Comparison of ENCODE assay signal across 29 cellular contexts in the genomic region with DNA sequence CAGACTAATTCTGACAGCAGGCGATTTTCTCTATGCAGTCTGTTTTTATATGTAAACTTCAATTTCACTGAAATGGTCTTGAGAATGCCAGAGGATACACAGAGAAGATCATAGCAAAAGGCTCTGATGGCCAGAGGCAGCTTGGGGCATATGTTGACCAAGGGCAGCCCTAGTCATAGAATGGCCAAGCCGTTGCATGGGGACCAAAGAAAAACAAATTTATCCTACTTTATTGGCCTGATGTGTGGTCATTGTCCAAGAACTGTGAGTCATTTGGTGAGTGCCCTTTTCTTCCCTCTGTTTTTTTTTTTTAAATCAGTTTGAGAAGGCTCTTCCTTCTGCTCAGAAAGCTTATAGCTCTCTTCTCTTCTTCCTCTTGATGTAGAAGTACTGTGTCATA. TPM values are rescaled to one million over a fixed set of nuclear protein-coding genes. Genes with fewer than 3 reads are reported as not detected.
DNase-seq lines count a peak whose midpoint lies in the region; ATAC-seq and TF ChIP-seq lines count a peak whose summit lies in the region.
"Had no signal": no experiment of that assay in that cellular context is flagged by ENCODE, and none has a peak within 500 bp of the region (broad histone marks: within the 10 kb centered on the region; RNA-seq: fewer than 3 reads in every experiment).

No MANE protein-coding gene starts in this region.

- no peaks in the 10 kb centered on the region for H3K36me3 ChIP-seq in colonic mucosa
- H3K36me3 ChIP-seq: heart left ventricle, lower lobe of right lung, prostate gland, sigmoid colon, transverse colon had no signal

- no peak overlapping the region for H3K27ac ChIP-seq in colonic mucosa
- H3K27ac ChIP-seq: heart left ventricle, lower lobe of right lung, prostate gland, sigmoid colon, transverse colon had no signal

- H3K9ac ChIP-seq in colonic mucosa (ENCODE audit: low read depth in 2 of 2, low read length in 2 of 2), result no peak overlapping the region

- H3K4me3 ChIP-seq in fibroblast of pulmonary artery (replicated peaks; ENCODE audit: low read depth, low read length) (no peak overlapping the region), skeletal muscle cell (ENCODE audit: low read depth, low read length) (no peak overlapping the region), colonic mucosa (no peak overlapping the region)
- H3K4me3 ChIP-seq: heart left ventricle, lower lobe of right lung, prostate gland, sigmoid colon, transverse colon had no signal

- no peaks in the 10 kb centered on the region for H3K27me3 ChIP-seq in colonic mucosa
- H3K27me3 ChIP-seq: heart left ventricle, sigmoid colon, transverse colon had no signal

- DNase-seq in EL (peak; percentile 48), RKO (ENCODE audit: low spot score) (peak; percentile 11), fibroblast of pulmonary artery (ENCODE audit: low read depth) (peak; percentile 42), skeletal muscle cell (ENCODE audit: low read depth) (peak; percentile 8), colonic mucosa (no peak), NCI-H1092 (lab: John Stamatoyannopoulos, UW) (no peak), NCI-H1417 (lab: John Stamatoyannopoulos, UW) (no peak)
- DNase-seq: activated CD4-positive, alpha-beta T cell treated with anti-CD3 and anti-CD28 coated beads, Interleukin-2, amount 50 U/mL, for 4 hours; activated naive CD4-positive, alpha-beta T cell treated with Interleukin-2 at 50 U/mL for 16 hours; C1 segment of cervical spinal cord; COR-L47; heart left ventricle; kidney; lower lobe of right lung; naive thymus-derived CD8-positive, alpha-beta T cell; NCI-H1105 treated with DMSO at 0.1 percent for 48 hours; NCI-H2081; NCI-H2227 treated with DMSO at 0.1 percent for 48 hours; NCI-H526; NK-92 treated with Interleukin-12 subunit alpha and Interleukin-12 subunit beta, amount 100 ng/mL, for 24 hours; Right ventricle myocardium superior; sigmoid colon; stimulated activated CD4-positive, alpha-beta T cell treated with anti-CD3 and anti-CD28 coated beads, Interleukin-4, amount 100 ng/mL, for 4 hours; T-helper 17 cell; transverse colon had no signal

- no peaks in the 10 kb centered on the region for H3K9me3 ChIP-seq in colonic mucosa
- H3K9me3 ChIP-seq: heart left ventricle, lower lobe of right lung, prostate gland, sigmoid colon, transverse colon had no signal

- H3K4me1 ChIP-seq in colonic mucosa, result no peaks in the 10 kb centered on the region
- H3K4me1 ChIP-seq: lower lobe of right lung, prostate gland, sigmoid colon, transverse colon had no signal

- no peak for ATAC-seq in GM21526 (IDR thresholded peaks at IDR 0.05; ENCODE audit: low FRiP score, unreplicated experiment)
- ATAC-seq: activated CD4-positive, CD25-positive, alpha-beta regulatory T cell treated with anti-CD3 and anti-CD28 coated beads, Interleukin-2, amount 50 U/mL, for 24 hours; heart left ventricle; lower lobe of right lung; naive thymus-derived CD8-positive, alpha-beta T cell; T-helper 17 cell had no signal

- TF ChIP-seq CTCF in fibroblast of pulmonary artery (IDR thresholded peaks at IDR 0.05; ENCODE audit: low read length, missing control alignments) (no peak), colonic mucosa (IDR thresholded peaks at IDR 0.05) (no peak)

- intact Hi-C loops in colonic mucosa (cut with DNase I), result no loop called here

RNA-seq across cellular contexts. Expression of gene HDGFL1, which starts 5.8 kb away (rescaled TPM):
- not detected for total RNA-seq in colonic mucosa
- total RNA-seq: heart left ventricle; kidney; lower lobe of right lung; naive thymus-derived CD8-positive, alpha-beta T cell; Right ventricle myocardium superior; sigmoid colon; subcutaneous adipose tissue; T-helper 17 cell; transverse colon had no signal

Comparison
In these comparisons a context has a peak if more than half of its experiments do, and no peak if none do; other contexts are left out.
1. DNase-seq: peak in EL (single experiment), RKO (single experiment), fibroblast of pulmonary artery (single experiment) and skeletal muscle cell (single experiment); none in colonic mucosa (single experiment), NCI-H1092 (single experiment) and NCI-H1417 (0 of 3).